1 cellular context compared by ENCODE assay signal in the genomic region with DNA sequence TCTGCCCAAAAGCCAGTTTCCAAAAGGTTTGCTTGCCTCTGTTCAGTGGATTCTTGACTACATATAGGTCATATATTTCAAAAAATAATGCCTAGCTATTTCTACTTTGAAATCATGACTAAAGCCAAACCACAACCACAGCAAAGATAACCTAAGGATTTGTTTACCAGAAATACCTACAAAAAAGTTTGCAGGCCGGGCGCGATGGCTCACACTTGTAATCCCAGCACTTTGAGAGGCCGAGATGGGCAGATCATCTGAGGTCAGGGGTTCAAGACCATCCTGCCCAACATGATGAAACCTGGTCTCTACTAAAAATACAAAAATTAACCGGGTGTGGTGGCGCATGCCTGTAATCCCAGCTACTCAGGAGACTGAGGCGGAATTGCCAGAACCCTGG.
TF ChIP-seq lines count a peak whose summit lies in the region.

No MANE protein-coding gene starts in this region.

TF ChIP-seq in GM23338, 12 proteins besides CTCF, POLR2A, EP300 and RAD21 (continued from another document):
- TF ChIP-seq, protein P1, sequence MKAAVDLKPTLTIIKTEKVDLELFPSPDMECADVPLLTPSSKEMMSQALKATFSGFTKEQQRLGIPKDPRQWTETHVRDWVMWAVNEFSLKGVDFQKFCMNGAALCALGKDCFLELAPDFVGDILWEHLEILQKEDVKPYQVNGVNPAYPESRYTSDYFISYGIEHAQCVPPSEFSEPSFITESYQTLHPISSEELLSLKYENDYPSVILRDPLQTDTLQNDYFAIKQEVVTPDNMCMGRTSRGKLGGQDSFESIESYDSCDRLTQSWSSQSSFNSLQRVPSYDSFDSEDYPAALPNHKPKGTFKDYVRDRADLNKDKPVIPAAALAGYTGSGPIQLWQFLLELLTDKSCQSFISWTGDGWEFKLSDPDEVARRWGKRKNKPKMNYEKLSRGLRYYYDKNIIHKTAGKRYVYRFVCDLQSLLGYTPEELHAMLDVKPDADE (IDR thresholded peaks at IDR 0.05): no peak
- TF ChIP-seq NANOG (IDR thresholded peaks at IDR 0.05; ENCODE audit: borderline replicate concordance): no peak
- no peak for TF ChIP-seq POLR2AphosphoS5 (IDR thresholded peaks at IDR 0.05; ENCODE audit: low read depth)
- no peak for TF ChIP-seq EZH2 (IDR thresholded peaks at IDR 0.05; ENCODE audit: low read depth, unreplicated experiment)
- TF ChIP-seq JUNB (IDR thresholded peaks at IDR 0.05; ENCODE audit: unreplicated experiment): no peak
- TF ChIP-seq STAT1 (IDR thresholded peaks at IDR 0.05; ENCODE audit: unreplicated experiment): no peak
- TF ChIP-seq ZNF331 (CRISPR knock-in tag; IDR thresholded peaks at IDR 0.05; ENCODE audit: low read depth): no peak
- TF ChIP-seq, protein P2, sequence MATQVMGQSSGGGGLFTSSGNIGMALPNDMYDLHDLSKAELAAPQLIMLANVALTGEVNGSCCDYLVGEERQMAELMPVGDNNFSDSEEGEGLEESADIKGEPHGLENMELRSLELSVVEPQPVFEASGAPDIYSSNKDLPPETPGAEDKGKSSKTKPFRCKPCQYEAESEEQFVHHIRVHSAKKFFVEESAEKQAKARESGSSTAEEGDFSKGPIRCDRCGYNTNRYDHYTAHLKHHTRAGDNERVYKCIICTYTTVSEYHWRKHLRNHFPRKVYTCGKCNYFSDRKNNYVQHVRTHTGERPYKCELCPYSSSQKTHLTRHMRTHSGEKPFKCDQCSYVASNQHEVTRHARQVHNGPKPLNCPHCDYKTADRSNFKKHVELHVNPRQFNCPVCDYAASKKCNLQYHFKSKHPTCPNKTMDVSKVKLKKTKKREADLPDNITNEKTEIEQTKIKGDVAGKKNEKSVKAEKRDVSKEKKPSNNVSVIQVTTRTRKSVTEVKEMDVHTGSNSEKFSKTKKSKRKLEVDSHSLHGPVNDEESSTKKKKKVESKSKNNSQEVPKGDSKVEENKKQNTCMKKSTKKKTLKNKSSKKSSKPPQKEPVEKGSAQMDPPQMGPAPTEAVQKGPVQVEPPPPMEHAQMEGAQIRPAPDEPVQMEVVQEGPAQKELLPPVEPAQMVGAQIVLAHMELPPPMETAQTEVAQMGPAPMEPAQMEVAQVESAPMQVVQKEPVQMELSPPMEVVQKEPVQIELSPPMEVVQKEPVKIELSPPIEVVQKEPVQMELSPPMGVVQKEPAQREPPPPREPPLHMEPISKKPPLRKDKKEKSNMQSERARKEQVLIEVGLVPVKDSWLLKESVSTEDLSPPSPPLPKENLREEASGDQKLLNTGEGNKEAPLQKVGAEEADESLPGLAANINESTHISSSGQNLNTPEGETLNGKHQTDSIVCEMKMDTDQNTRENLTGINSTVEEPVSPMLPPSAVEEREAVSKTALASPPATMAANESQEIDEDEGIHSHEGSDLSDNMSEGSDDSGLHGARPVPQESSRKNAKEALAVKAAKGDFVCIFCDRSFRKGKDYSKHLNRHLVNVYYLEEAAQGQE (IDR thresholded peaks at IDR 0.05; ENCODE audit: unreplicated experiment): no peak
- TF ChIP-seq, protein P3, sequence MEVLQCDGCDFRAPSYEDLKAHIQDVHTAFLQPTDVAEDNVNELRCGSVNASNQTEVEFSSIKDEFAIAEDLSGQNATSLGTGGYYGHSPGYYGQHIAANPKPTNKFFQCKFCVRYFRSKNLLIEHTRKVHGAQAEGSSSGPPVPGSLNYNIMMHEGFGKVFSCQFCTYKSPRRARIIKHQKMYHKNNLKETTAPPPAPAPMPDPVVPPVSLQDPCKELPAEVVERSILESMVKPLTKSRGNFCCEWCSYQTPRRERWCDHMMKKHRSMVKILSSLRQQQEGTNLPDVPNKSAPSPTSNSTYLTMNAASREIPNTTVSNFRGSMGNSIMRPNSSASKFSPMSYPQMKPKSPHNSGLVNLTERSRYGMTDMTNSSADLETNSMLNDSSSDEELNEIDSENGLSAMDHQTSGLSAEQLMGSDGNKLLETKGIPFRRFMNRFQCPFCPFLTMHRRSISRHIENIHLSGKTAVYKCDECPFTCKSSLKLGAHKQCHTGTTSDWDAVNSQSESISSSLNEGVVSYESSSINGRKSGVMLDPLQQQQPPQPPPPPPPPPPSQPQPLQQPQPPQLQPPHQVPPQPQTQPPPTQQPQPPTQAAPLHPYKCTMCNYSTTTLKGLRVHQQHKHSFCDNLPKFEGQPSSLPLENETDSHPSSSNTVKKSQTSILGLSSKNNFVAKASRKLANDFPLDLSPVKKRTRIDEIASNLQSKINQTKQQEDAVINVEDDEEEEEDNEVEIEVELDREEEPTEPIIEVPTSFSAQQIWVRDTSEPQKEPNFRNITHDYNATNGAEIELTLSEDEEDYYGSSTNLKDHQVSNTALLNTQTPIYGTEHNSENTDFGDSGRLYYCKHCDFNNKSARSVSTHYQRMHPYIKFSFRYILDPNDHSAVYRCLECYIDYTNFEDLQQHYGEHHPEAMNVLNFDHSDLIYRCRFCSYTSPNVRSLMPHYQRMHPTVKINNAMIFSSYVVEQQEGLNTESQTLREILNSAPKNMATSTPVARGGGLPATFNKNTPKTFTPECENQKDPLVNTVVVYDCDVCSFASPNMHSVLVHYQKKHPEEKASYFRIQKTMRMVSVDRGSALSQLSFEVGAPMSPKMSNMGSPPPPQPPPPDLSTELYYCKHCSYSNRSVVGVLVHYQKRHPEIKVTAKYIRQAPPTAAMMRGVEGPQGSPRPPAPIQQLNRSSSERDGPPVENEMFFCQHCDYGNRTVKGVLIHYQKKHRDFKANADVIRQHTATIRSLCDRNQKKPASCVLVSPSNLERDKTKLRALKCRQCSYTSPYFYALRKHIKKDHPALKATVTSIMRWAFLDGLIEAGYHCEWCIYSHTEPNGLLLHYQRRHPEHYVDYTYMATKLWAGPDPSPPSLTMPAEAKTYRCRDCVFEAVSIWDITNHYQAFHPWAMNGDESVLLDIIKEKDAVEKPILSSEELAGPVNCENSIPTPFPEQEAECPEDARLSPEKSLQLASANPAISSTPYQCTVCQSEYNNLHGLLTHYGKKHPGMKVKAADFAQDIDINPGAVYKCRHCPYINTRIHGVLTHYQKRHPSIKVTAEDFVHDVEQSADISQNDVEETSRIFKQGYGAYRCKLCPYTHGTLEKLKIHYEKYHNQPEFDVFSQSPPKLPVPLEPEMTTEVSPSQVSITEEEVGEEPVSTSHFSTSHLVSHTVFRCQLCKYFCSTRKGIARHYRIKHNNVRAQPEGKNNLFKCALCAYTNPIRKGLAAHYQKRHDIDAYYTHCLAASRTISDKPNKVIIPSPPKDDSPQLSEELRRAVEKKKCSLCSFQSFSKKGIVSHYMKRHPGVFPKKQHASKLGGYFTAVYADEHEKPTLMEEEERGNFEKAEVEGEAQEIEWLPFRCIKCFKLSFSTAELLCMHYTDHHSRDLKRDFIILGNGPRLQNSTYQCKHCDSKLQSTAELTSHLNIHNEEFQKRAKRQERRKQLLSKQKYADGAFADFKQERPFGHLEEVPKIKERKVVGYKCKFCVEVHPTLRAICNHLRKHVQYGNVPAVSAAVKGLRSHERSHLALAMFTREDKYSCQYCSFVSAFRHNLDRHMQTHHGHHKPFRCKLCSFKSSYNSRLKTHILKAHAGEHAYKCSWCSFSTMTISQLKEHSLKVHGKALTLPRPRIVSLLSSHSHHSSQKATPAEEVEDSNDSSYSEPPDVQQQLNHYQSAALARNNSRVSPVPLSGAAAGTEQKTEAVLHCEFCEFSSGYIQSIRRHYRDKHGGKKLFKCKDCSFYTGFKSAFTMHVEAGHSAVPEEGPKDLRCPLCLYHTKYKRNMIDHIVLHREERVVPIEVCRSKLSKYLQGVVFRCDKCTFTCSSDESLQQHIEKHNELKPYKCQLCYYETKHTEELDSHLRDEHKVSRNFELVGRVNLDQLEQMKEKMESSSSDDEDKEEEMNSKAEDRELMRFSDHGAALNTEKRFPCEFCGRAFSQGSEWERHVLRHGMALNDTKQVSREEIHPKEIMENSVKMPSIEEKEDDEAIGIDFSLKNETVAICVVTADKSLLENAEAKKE (CRISPR knock-in tag; IDR thresholded peaks at IDR 0.05): no peak
- no peak for TF ChIP-seq EZH2phosphoT487 (IDR thresholded peaks at IDR 0.05; ENCODE audit: unreplicated experiment)
- no peak for TF ChIP-seq ZNF114 (CRISPR knock-in tag; IDR thresholded peaks at IDR 0.05)
